In genomic region chr19:35648017-35648961, GRCh38 we compare ENCODE assay signal across 8 cellular contexts. TPM values are rescaled to one million over a fixed set of nuclear protein-coding genes. Genes with fewer than 3 reads are reported as not detected.
A peak's percentile ranks its signal among the peaks of the same experiment; 100 is the strongest.
DNase-seq lines count a peak whose midpoint lies in the region; TF ChIP-seq lines count a peak whose summit lies in the region.

COX6B1 (plus strand) TSS chr19:35648323; CDS start chr19:35651244, 2,921 bp downstream.

- H3K9me3 Mint-ChIP-seq in nephron = no peaks in the 10 kb centered on the region
- H3K9me3 Mint-ChIP-seq in stimulated activated naive CD8-positive, alpha-beta T cell treated with anti-CD3 and anti-CD28 coated beads, Interleukin-15, Interleukin-2, amounts not matched to agents 100 ng/mL and 50 ng/mL, for 24 hours = no peaks in the 10 kb centered on the region

- DNase-seq in EH (ENCODE audit: low read depth) (peak; percentile 98), H7 (peak; percentile 97), M059J (ENCODE audit: low read depth) (peak; percentile 99), SHP77 (lab: John Stamatoyannopoulos, UW) (peak; percentile 98), fibroblast of pulmonary artery (ENCODE audit: low read depth) (peak; percentile 97)
- DNase-seq in activated effector memory CD4-positive, alpha-beta T cell treated with Interleukin-2 at 50 U/mL for 16 hours = peak; percentile 87

- H3K27ac Mint-ChIP-seq in nephron = peak within 1 kb of the TSS; percentile 40 to 95 (median 90)
- peak within 1 kb of the TSS; percentile 94 for H3K27ac Mint-ChIP-seq in stimulated activated naive CD8-positive, alpha-beta T cell treated with anti-CD3 and anti-CD28 coated beads, Interleukin-15, Interleukin-2, amounts not matched to agents 100 ng/mL and 50 ng/mL, for 24 hours

- peaks cover 18% of the 10 kb centered on the region for H3K36me3 Mint-ChIP-seq in nephron (ENCODE audit: low read depth)
- H3K36me3 Mint-ChIP-seq in stimulated activated naive CD8-positive, alpha-beta T cell treated with anti-CD3 and anti-CD28 coated beads, Interleukin-15, Interleukin-2, amounts not matched to agents 100 ng/mL and 50 ng/mL, for 24 hours (ENCODE audit: low read depth) = peaks cover 21% of the 10 kb centered on the region

- peaks cover 12% of the 10 kb centered on the region for H3K4me1 Mint-ChIP-seq in nephron
- peaks cover 42% of the 10 kb centered on the region for H3K4me1 Mint-ChIP-seq in stimulated activated naive CD8-positive, alpha-beta T cell treated with anti-CD3 and anti-CD28 coated beads, Interleukin-15, Interleukin-2, amounts not matched to agents 100 ng/mL and 50 ng/mL, for 24 hours (ENCODE audit: low read depth)

- H3K36me3 ChIP-seq in H7 (replicated peaks; ENCODE audit: control insufficient read depth, insufficient read depth, low read length) = peaks cover 8% of the 10 kb centered on the region

- TF ChIP-seq CTCF in fibroblast of pulmonary artery (IDR thresholded peaks at IDR 0.05; ENCODE audit: low read length, missing control alignments) (no peak), nephron (IDR thresholded peaks at IDR 0.05; ENCODE audit: unreplicated experiment in 3 of 3) (no peak)

- H3K4me3 Mint-ChIP-seq in nephron = peak within 1 kb of the TSS; percentile 96 to 98 (median 98)
- H3K4me3 Mint-ChIP-seq in stimulated activated naive CD8-positive, alpha-beta T cell treated with anti-CD3 and anti-CD28 coated beads, Interleukin-15, Interleukin-2, amounts not matched to agents 100 ng/mL and 50 ng/mL, for 24 hours = peak within 1 kb of the TSS; percentile 99

- H3K27me3 Mint-ChIP-seq in nephron (ENCODE audit: low read depth) = no peaks in the 10 kb centered on the region
- H3K27me3 Mint-ChIP-seq in stimulated activated naive CD8-positive, alpha-beta T cell treated with anti-CD3 and anti-CD28 coated beads, Interleukin-15, Interleukin-2, amounts not matched to agents 100 ng/mL and 50 ng/mL, for 24 hours = no peaks in the 10 kb centered on the region

- H3K27me3 ChIP-seq in H7 (ENCODE audit: control insufficient read depth, insufficient read depth, low read length) = 0 out of 2 replicates have a peak, but pooled peaks cover 2% of the 10 kb centered on the region

- peak within 1 kb of the TSS; percentile 92 for H3K4me3 ChIP-seq in H7 (ENCODE audit: insufficient read depth, low read depth, low read length)
- H3K4me3 ChIP-seq in fibroblast of pulmonary artery (replicated peaks; ENCODE audit: low read depth, low read length) = peak within 1 kb of the TSS; percentile 95

RNA-seq across cellular contexts. Expression of gene COX6B1, which starts in this region (rescaled TPM):
- 500 and 605 TPM in 2 replicates for total RNA-seq in H7 (2014; rRNA removed; shearing (Covaris generic))
- total RNA-seq in M059J (2014; rRNA removed; shearing (Covaris generic)) = 635 and 1,532 TPM in 2 replicates

Comparison
In these comparisons a context has a peak if more than half of its experiments do, and no peak if none do; other contexts are left out.
1. Peak in every context shown above with its lines: DNase-seq and H3K4me3 ChIP-seq.